Comparison of ENCODE assay signal across 9 cellular contexts in the genomic region with DNA sequence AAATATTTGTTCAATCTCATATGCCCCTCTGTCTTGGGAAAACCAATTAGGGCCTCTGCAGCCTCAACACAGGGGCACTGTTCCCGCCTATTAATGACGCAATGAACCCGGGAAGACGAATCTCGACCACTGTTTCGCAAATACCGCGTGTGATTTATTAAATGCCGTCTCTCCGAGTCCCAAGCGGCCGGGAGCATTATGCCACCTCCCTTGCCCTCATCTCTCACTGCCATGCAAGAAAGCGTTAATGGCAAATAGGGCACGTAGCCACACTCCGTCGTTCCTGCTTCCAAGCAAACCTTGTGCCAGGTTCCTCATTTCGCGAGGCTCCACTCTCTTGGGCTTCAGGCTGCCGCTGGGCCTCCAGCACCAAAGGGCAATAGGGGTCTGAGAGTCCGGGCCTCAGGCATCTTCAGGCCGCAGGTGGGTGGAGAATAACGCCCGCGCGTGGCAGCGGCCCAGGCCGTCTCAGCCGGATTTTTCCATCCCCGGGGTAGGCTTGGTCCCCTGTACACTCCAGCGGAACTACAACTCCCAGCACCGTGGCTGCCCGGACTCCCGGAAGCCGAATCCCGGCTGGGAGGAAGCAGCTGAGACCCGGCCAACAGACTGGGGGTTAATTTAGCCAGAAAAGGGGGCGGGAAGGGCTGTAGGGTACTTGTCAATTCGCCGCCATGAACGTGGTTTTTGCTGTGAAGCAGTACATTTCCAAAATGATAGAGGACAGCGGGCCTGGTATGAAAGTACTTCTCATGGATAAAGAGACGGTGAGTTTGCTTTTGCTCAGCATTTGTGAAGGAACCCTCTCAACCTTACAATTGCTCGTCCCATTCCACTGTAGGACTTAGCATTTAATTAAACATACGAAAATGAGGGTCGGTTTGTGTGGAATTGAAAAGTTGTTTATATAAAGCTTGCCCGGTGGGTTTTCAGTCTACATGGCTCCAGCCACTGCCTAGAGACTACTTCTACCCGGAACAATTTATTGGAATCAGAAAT. TPM values are rescaled to one million over a fixed set of nuclear protein-coding genes. Genes with fewer than 3 reads are reported as not detected.
DNase-seq lines count a peak whose midpoint lies in the region; ATAC-seq, FAIRE-seq and TF ChIP-seq lines count a peak whose summit lies in the region.
"Had no signal": no experiment of that assay in that cellular context is flagged by ENCODE, and none has a peak within 500 bp of the region (broad histone marks: within the 10 kb centered on the region; RNA-seq: fewer than 3 reads in every experiment).

A gene with protein sequence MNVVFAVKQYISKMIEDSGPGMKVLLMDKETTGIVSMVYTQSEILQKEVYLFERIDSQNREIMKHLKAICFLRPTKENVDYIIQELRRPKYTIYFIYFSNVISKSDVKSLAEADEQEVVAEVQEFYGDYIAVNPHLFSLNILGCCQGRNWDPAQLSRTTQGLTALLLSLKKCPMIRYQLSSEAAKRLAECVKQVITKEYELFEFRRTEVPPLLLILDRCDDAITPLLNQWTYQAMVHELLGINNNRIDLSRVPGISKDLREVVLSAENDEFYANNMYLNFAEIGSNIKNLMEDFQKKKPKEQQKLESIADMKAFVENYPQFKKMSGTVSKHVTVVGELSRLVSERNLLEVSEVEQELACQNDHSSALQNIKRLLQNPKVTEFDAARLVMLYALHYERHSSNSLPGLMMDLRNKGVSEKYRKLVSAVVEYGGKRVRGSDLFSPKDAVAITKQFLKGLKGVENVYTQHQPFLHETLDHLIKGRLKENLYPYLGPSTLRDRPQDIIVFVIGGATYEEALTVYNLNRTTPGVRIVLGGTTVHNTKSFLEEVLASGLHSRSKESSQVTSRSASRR (plus strand): TSS at position 593 of the 999 bp plus-strand sequence. CDS start 82 bp downstream, at position 675.

- H3K9me3 ChIP-seq in HepG2 (ENCODE audit: low read length): no peaks in the 10 kb centered on the region

- ATAC-seq in HG03457 (IDR thresholded peaks at IDR 0.05; ENCODE audit: unreplicated experiment) (peak; percentile 84), HepG2 (peak; percentile 99)

- no peaks in the 10 kb centered on the region; a peak in 1 of 5 replicates for H3K36me3 ChIP-seq in HepG2 (replicated peaks in 1 of 2; ENCODE audit: control insufficient read depth in 1 of 2, insufficient read depth in 2 of 2, low read length in 2 of 2)

- intact Hi-C loops in dendritic cell treated with granulocyte-macrophage colony-stimulating factor and Interleukin-4, amounts not matched to agents 40 ng/mL and 50 ng/mL, for 4 days (cut with micrococcal nuclease): no loop called here
- intact Hi-C loops in HepG2 (cut with micrococcal nuclease; ENCODE audit: unreplicated experiment): loop anchor here (2.0 to 5.0 kb wide), 3 partner anchors 57 to 95 kb away; a partner anchor contains a TSS

- no peak for FAIRE-seq in HepG2 (lab: Jason Lieb, UNC)
- FAIRE-seq: islet of Langerhans had no signal

- peak within 1 kb of the TSS; percentile 86 for H3K4me3 Mint-ChIP-seq in dendritic cell treated with granulocyte-macrophage colony-stimulating factor and Interleukin-4, amounts not matched to agents 40 ng/mL and 50 ng/mL, for 4 days

- 2% methylated on average over 40 of the region's 47 CpGs for WGBS in HepG2 (ENCODE audit: low lambda C conversion rate)

- H3K4me1 Mint-ChIP-seq in dendritic cell treated with granulocyte-macrophage colony-stimulating factor and Interleukin-4, amounts not matched to agents 40 ng/mL and 50 ng/mL, for 4 days (ENCODE audit: low read depth): peaks cover 29% of the 10 kb centered on the region

- H4K20me1 ChIP-seq in HepG2 (ENCODE audit: insufficient read depth, low read length): no peaks in the 10 kb centered on the region

- TF ChIP-seq EP300 in HepG2 (IDR thresholded peaks at IDR 0.05; ENCODE audit: low read depth in 2 of 2, low read length in 2 of 2): peak in 1 of 2 experiments; percentile 58; a peak in 1 of 4 replicates
- TF ChIP-seq EP300 in HepG2 (CRISPR knock-in tag; IDR thresholded peaks at IDR 0.05; ENCODE audit: borderline replicate concordance): no peak

- in situ Hi-C loops in HepG2 (cut with HindIII; ENCODE audit: extremely low pct_ligation_motif_present, low pct_unique_long_range_greater_than_20kb): no loop called here

- peak; percentile 64 to 80 for TF ChIP-seq POLR2A in HepG2 (IDR thresholded peaks at IDR 0.05; ENCODE audit: insufficient read depth in 1 of 2, low read depth in 2 of 2, low read length in 2 of 2)

- H3K27me3 ChIP-seq in HepG2 (ENCODE audit: control insufficient read depth in 1 of 2, insufficient read depth in 2 of 2, low read length in 2 of 2): no peaks in the 10 kb centered on the region; a peak in 1 of 5 replicates

- peak; percentile 45 for TF ChIP-seq RAD21 in HepG2 (CRISPR knock-in tag; IDR thresholded peaks at IDR 0.05)

- peak within 1 kb of the TSS; percentile 96 for H3K27ac ChIP-seq in HepG2 (ENCODE audit: extremely low read length, insufficient read depth, low read length)

- H3K36me3 Mint-ChIP-seq in dendritic cell treated with granulocyte-macrophage colony-stimulating factor and Interleukin-4, amounts not matched to agents 40 ng/mL and 50 ng/mL, for 4 days (ENCODE audit: low read depth): peaks cover 48% of the 10 kb centered on the region

- peak within 1 kb of the TSS; percentile 79 for H2AFZ ChIP-seq in HepG2 (ENCODE audit: low read length)

- CTCF ChIA-PET in HepG2 (lab: Yijun Ruan, JAX; ENCODE audit: low intra/inter-chr PET ratio, low total read pairs): no interaction called here

- H3K4me1 ChIP-seq in HepG2 (ENCODE audit: insufficient read depth, low read length): peaks cover 23% of the 10 kb centered on the region

- H3K4me3 ChIP-seq in HepG2 (replicated peaks in 1 of 3; ENCODE audit: insufficient read depth in 1 of 3, low read depth in 2 of 3, low read length in 3 of 3): peak within 1 kb of the TSS; percentile 58 to 91 (median 85)

- peak; percentile 13; the same call in 1 of the 2 replicates for TF ChIP-seq CTCF in HepG2 (CRISPR knock-in tag; IDR thresholded peaks at IDR 0.05)

- peak; percentile 93 for DNase-seq in Ammon's horn (ENCODE audit: low spot score)
- peak; percentile 82 for DNase-seq in GM19238 (ENCODE audit: insufficient read length, low spot score)
- DNase-seq in NCI-H526 treated with DMSO at 0.1 percent for 48 hours (lab: John Stamatoyannopoulos, UW): peak; percentile 99
- DNase-seq in activated CD4-positive, alpha-beta T cell treated with anti-CD3 and anti-CD28 coated beads, Interleukin-2, amount 50 U/mL, for 1 hour: peak; percentile 70
- peak; percentile 93 for DNase-seq in HepG2 (ENCODE audit: low spot score)
- DNase-seq in stimulated activated CD4-positive, alpha-beta T cell treated with anti-CD3 and anti-CD28 coated beads, Interleukin-4, amount 100 ng/mL, for 1 hour: peak; percentile 80

- peak within 1 kb of the TSS; percentile 92 for H3K9ac ChIP-seq in HepG2 (ENCODE audit: insufficient read depth, low read depth, low read length)

- peak within 1 kb of the TSS; percentile 98 for H3K27ac Mint-ChIP-seq in dendritic cell treated with granulocyte-macrophage colony-stimulating factor and Interleukin-4, amounts not matched to agents 40 ng/mL and 50 ng/mL, for 4 days

- BruUV-seq in HepG2 (replicated peaks; lab: Mats Ljungman, UMichigan): no TSS peak

- H3K27me3 Mint-ChIP-seq in dendritic cell treated with granulocyte-macrophage colony-stimulating factor and Interleukin-4, amounts not matched to agents 40 ng/mL and 50 ng/mL, for 4 days: peaks cover 4% of the 10 kb centered on the region

- peak within 1 kb of the TSS; percentile 80 for H3K4me2 ChIP-seq in HepG2 (ENCODE audit: low read depth, low read length)

- H3K9me3 Mint-ChIP-seq in dendritic cell treated with granulocyte-macrophage colony-stimulating factor and Interleukin-4, amounts not matched to agents 40 ng/mL and 50 ng/mL, for 4 days: no peaks in the 10 kb centered on the region

- POLR2A ChIA-PET in HepG2 (lab: Yijun Ruan, JAX): interaction anchor here (0.6 to 2.6 kb wide), 7 partner anchors 10 to 180 kb away, joined by 3 to 14 read pairs (median 3); a partner anchor contains a TSS

- H3K79me2 ChIP-seq in HepG2 (ENCODE audit: insufficient read depth, low read length): peaks cover 13% of the 10 kb centered on the region

TF ChIP-seq in HepG2, 621 proteins besides CTCF, POLR2A, EP300 and RAD21 (continues in another document):
- TF ChIP-seq EHMT2 (IDR thresholded peaks at IDR 0.05; ENCODE audit: borderline replicate concordance, low read depth, low read length): no peak

RNA-seq across cellular contexts. Expression of the gene that starts here (rescaled TPM):
- total RNA-seq in HepG2 (2016; rRNA removed; fragmentation: Illumina TruSeq; extraction: Trizol): 25.2 and 26.5 TPM in 2 replicates
- total RNA-seq in HepG2 (2016; cell fraction: cytosol; rRNA removed; fragmentation: Illumina TruSeq; extraction: Trizol; ENCODE audit: low read depth): 8.0 TPM in 2 replicates
- 25.8 and 26.0 TPM in 2 replicates for total RNA-seq in HepG2 (2016; cell fraction: insoluble cytoplasmic fraction; rRNA removed; fragmentation: Illumina TruSeq; extraction: Trizol)
- total RNA-seq in HepG2 (2016; cell fraction: membrane; rRNA removed; fragmentation: Illumina TruSeq; extraction: Trizol): 10.8 and 11.3 TPM in 2 replicates
- 38.6 and 41.0 TPM in 2 replicates for total RNA-seq in HepG2 (2016; cell fraction: nucleus; rRNA removed; fragmentation: Illumina TruSeq; extraction: Trizol)
- 13.7 and 15.2 TPM in 2 replicates for polyA plus RNA-seq in HepG2 (2011; rRNA removed)
- 6.1 and 7.0 TPM in 2 replicates for polyA plus RNA-seq in HepG2 (2011; cell fraction: cytosol; rRNA removed)
- 20.0 and 25.9 TPM in 2 replicates for polyA plus RNA-seq in HepG2 (2011; cell fraction: nucleus; rRNA removed)
- 11.5 and 12.2 TPM in 2 replicates for polyA plus RNA-seq in HepG2 (2012)
- 3.5 and 3.6 TPM in 2 replicates for polyA plus RNA-seq in HepG2 (2016; cell fraction: cytosol; fragmentation: Illumina TruSeq; extraction: Trizol; ENCODE audit: low read depth)
- 23.3 and 24.2 TPM in 2 replicates for polyA plus RNA-seq in HepG2 (2016; cell fraction: insoluble cytoplasmic fraction; fragmentation: Illumina TruSeq; extraction: Trizol; ENCODE audit: low read depth)
- 6.7 and 6.9 TPM in 2 replicates for polyA plus RNA-seq in HepG2 (2016; cell fraction: membrane; fragmentation: Illumina TruSeq; extraction: Trizol; ENCODE audit: low read depth)
- polyA plus RNA-seq in HepG2 (2016; cell fraction: nucleus; fragmentation: Illumina TruSeq; extraction: Trizol; ENCODE audit: insufficient read depth, low read depth): 31.9 and 37.1 TPM in 2 replicates
- polyA minus RNA-seq in HepG2 (2011; rRNA and poly(A)+ RNA removed; ENCODE audit: low replicate concordance): 5.9 and 24.6 TPM in 2 replicates
- polyA minus RNA-seq in HepG2 (2011; cell fraction: cytosol; rRNA and poly(A)+ RNA removed): 5.8 and 6.3 TPM in 2 replicates
- polyA minus RNA-seq in HepG2 (2011; cell fraction: nucleus; rRNA and poly(A)+ RNA removed): 51.5 and 69.6 TPM in 2 replicates

Comparison
In these comparisons a context has a peak if more than half of its experiments do, and no peak if none do; other contexts are left out.
1. Peak in every context shown above with its lines: DNase-seq, ATAC-seq, H3K4me3 ChIP-seq and H3K27ac ChIP-seq.